Comparison of ENCODE assay signal across 1 cellular context in the genomic region with DNA sequence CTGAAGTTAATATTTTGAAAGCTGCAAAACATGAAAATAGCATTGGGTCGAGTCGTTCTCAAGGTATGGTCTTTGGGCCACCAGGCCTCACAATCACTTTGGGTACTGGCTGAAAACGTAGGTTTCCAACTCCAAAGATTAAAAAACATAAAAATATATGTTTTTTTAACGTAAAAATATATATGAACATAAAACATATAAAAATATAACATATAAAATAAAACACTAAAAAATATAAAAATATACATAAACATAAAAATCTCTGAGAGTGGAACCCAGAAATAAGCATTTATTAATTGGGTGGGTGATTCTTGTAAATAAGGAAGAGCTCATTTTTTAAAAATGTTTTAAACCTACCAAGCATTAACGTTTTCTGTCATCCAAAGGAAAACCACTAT.
A peak's percentile ranks its signal among the peaks of the same experiment; 100 is the strongest.
TF ChIP-seq lines count a peak whose summit lies in the region.

No MANE protein-coding gene starts in this region.

TF ChIP-seq in K562, 482 proteins besides CTCF, POLR2A, EP300 and RAD21 (continued from another document):
- TF ChIP-seq, protein P1, sequence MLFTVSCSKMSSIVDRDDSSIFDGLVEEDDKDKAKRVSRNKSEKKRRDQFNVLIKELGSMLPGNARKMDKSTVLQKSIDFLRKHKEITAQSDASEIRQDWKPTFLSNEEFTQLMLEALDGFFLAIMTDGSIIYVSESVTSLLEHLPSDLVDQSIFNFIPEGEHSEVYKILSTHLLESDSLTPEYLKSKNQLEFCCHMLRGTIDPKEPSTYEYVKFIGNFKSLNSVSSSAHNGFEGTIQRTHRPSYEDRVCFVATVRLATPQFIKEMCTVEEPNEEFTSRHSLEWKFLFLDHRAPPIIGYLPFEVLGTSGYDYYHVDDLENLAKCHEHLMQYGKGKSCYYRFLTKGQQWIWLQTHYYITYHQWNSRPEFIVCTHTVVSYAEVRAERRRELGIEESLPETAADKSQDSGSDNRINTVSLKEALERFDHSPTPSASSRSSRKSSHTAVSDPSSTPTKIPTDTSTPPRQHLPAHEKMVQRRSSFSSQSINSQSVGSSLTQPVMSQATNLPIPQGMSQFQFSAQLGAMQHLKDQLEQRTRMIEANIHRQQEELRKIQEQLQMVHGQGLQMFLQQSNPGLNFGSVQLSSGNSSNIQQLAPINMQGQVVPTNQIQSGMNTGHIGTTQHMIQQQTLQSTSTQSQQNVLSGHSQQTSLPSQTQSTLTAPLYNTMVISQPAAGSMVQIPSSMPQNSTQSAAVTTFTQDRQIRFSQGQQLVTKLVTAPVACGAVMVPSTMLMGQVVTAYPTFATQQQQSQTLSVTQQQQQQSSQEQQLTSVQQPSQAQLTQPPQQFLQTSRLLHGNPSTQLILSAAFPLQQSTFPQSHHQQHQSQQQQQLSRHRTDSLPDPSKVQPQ (CRISPR knock-in tag; IDR thresholded peaks at IDR 0.05; ENCODE audit: borderline replicate concordance) = no peak
- TF ChIP-seq GTF2A2 (tag; IDR thresholded peaks at IDR 0.05) (no peak), SP2 (IDR thresholded peaks at IDR 0.05; ENCODE audit: extremely low read depth, low read depth, low read length, poor library complexity, severe bottlenecking) (no peak), MEIS2 (IDR thresholded peaks at IDR 0.05; ENCODE audit: partially characterized antibody) (no peak), NBN (IDR thresholded peaks at IDR 0.05; ENCODE audit: low read depth) (0 out of 2 replicates have a peak, but pooled peaks have one; percentile 15), SMAD3 (CRISPR knock-in tag; conservative IDR thresholded peaks at IDR 0.05) (no peak), GTF2E2 (tag; IDR thresholded peaks at IDR 0.05) (0 out of 2 replicates have a peak, but pooled peaks have one; percentile 43), HDGF (IDR thresholded peaks at IDR 0.05) (no peak), SRSF1 (IDR thresholded peaks at IDR 0.05; ENCODE audit: low read depth, low read length) (no peak), CEBPG (CRISPR knock-in tag; IDR thresholded peaks at IDR 0.05) (no peak), CEBPG (tag; conservative IDR thresholded peaks at IDR 0.05 in 1 of 2, IDR thresholded peaks at IDR 0.05 in 1 of 2) (peak in 1 of 2 experiments; percentile 20; a peak in 2 of 4 replicates), CC2D1A (IDR thresholded peaks at IDR 0.05) (no peak), MNT (conservative IDR thresholded peaks at IDR 0.05) (0 out of 4 replicates have a peak, but pooled peaks of 1 of the 2 experiments have one; percentile 5), NR2C1 (IDR thresholded peaks at IDR 0.05) (no peak), NR2C1 (tag; IDR thresholded peaks at IDR 0.05) (0 out of 2 replicates have a peak, but pooled peaks have one; percentile 5), ZNF354B (CRISPR knock-in tag; IDR thresholded peaks at IDR 0.05) (no peak)
TF ChIP-seq in K562: peak in this region for 7.
